16 cellular contexts compared by ENCODE assay signal in genomic region chr1:46653405-46653853, GRCh38. TPM values are rescaled to one million over a fixed set of nuclear protein-coding genes. Genes with fewer than 3 reads are reported as not detected.
A peak's percentile ranks its signal among the peaks of the same experiment; 100 is the strongest.
DNase-seq lines count a peak whose midpoint lies in the region; ATAC-seq and TF ChIP-seq lines count a peak whose summit lies in the region.
"Had no signal": no experiment of that assay in that cellular context is flagged by ENCODE, and none has a peak within 500 bp of the region (broad histone marks: within the 10 kb centered on the region; RNA-seq: fewer than 3 reads in every experiment).

No MANE protein-coding gene starts in this region.

- WGBS in transverse colon (ENCODE audit: low coverage in 1 of 2), 2 donors, result 36 to 48% methylated on average over 2 of the region's 2 CpGs

- ATAC-seq in GM21447 (IDR thresholded peaks at IDR 0.05; ENCODE audit: unreplicated experiment), result no peak
- ATAC-seq in HG02642 (IDR thresholded peaks at IDR 0.05; ENCODE audit: poor library complexity, unreplicated experiment), result no peak
- ATAC-seq in T-cell (replicated peaks in 1 of 4), result no peak
- ATAC-seq: K562; stimulated activated memory B cell treated with anti-CD40 and anti-IgM and Interleukin-4, amounts not matched to agents 10 μg/mL and 1 μg/mL and 100 μg/mL, for 72 hours had no signal

- peaks cover 76% of the 10 kb centered on the region for H3K36me3 Mint-ChIP-seq in activated T-helper 2 cell treated with anti-CD3 and anti-CD28 coated beads, Interferon-gamma antibody, Interleukin-2, Interleukin-4, amounts not matched to agents 10 μg/mL and 5 μg/mL and 100 μg/mL, durations not matched to agents 14 hours and 24 hours and 36 hours (ENCODE audit: low read depth)
- H3K36me3 Mint-ChIP-seq in T-cell, result peaks cover 75% of the 10 kb centered on the region

- H3K27me3 ChIP-seq in left ventricle myocardium inferior (ENCODE audit: low read depth) (no peaks in the 10 kb centered on the region), transverse colon (no peaks in the 10 kb centered on the region)

- H3K36me3 ChIP-seq in left ventricle myocardium inferior (peaks cover 90% of the 10 kb centered on the region), transverse colon (peaks cover 0 to 47% (median 15%) of the 10 kb centered on the region in 4 donors)

- H3K9me3 Mint-ChIP-seq in activated T-helper 2 cell treated with anti-CD3 and anti-CD28 coated beads, Interferon-gamma antibody, Interleukin-2, Interleukin-4, amounts not matched to agents 10 μg/mL and 5 μg/mL and 100 μg/mL, durations not matched to agents 14 hours and 24 hours and 36 hours, result peaks cover 24% of the 10 kb centered on the region
- H3K9me3 Mint-ChIP-seq in T-cell, result peaks cover 2 to 10% (median 5%) of the 10 kb centered on the region in 3 donors

- peaks cover 25% of the 10 kb centered on the region for H3K4me1 Mint-ChIP-seq in activated T-helper 2 cell treated with anti-CD3 and anti-CD28 coated beads, Interferon-gamma antibody, Interleukin-2, Interleukin-4, amounts not matched to agents 10 μg/mL and 5 μg/mL and 100 μg/mL, durations not matched to agents 14 hours and 24 hours and 36 hours (ENCODE audit: low read depth)
- H3K4me1 Mint-ChIP-seq in T-cell, result no peaks in the 10 kb centered on the region
- H3K4me1 Mint-ChIP-seq: stimulated activated memory B cell treated with anti-CD40 and anti-IgM and Interleukin-4, amounts not matched to agents 10 μg/mL and 1 μg/mL and 100 μg/mL, for 72 hours had no signal

- no peak overlapping the region for H3K4me3 ChIP-seq in left ventricle myocardium inferior
- peak overlapping the region in 3 of 4 donors; percentile 16 to 34 (median 18) for H3K4me3 ChIP-seq in transverse colon
- H3K4me3 ChIP-seq: K562 had no signal

- H3K9me3 ChIP-seq in left ventricle myocardium inferior (replicated peaks) (peaks cover 14% of the 10 kb centered on the region), transverse colon (peaks cover 0 to 2% of the 10 kb centered on the region in 2 donors)

- CTCF ChIA-PET in T-cell (lab: Charles Lee), result interaction anchor here in 1 of 2 donors (0.6 kb wide), 1 partner anchor 25 kb away, joined by 4 read pairs; no protein-coding TSS in a partner anchor

- in situ Hi-C loops in transverse colon (cut with MboI; ENCODE audit: low pct_ligation_motif_present in 1 of 4, low pct_unique_long_range_greater_than_20kb in 1 of 4, low sequenced_read_pairs in 3 of 4), result no loop called here

- no peak overlapping the region for H3K4me3 Mint-ChIP-seq in activated T-helper 2 cell treated with anti-CD3 and anti-CD28 coated beads, Interferon-gamma antibody, Interleukin-2, Interleukin-4, amounts not matched to agents 10 μg/mL and 5 μg/mL and 100 μg/mL, durations not matched to agents 14 hours and 24 hours and 36 hours (ENCODE audit: low read depth)
- no peak overlapping the region for H3K4me3 Mint-ChIP-seq in T-cell
- H3K4me3 Mint-ChIP-seq: stimulated activated memory B cell treated with anti-CD40 and anti-IgM and Interleukin-4, amounts not matched to agents 10 μg/mL and 1 μg/mL and 100 μg/mL, for 72 hours had no signal

- POLR2A ChIA-PET in T-cell (lab: Charles Lee), result no interaction called here

- DNase-seq in left ventricle myocardium inferior (no peak), cardiac septum (ENCODE audit: low spot score) (no peak), iris pigment epithelial cell (ENCODE audit: low read depth) (peak; percentile 24), transverse colon (no peak), T-cell (no peak)
- no peak for DNase-seq in activated T-helper 2 cell treated with anti-CD3 and anti-CD28 coated beads, Interferon-gamma antibody, Interleukin-2, Interleukin-4, amounts not matched to agents 10 μg/mL and 5 μg/mL and 100 μg/mL, durations not matched to agents 14 hours and 24 hours and 36 hours (ENCODE audit: low spot score)
- DNase-seq: GDM1; midbrain; SHP77 treated with DMSO at 0.1 percent for 48 hours; stimulated activated CD4-positive, alpha-beta T cell treated with anti-CD3 and anti-CD28 coated beads, Interleukin-2, amount 100 ng/mL, for 24 hours had no signal

- intact Hi-C loops in left ventricle myocardium inferior (cut with micrococcal nuclease) (no loop called here), cardiac septum (cut with DNase I) (no loop called here), transverse colon (cut with DNase I; ENCODE audit: low total_unique reads) (no loop called here)
- intact Hi-C loops in activated T-helper 2 cell treated with anti-CD3 and anti-CD28 coated beads, Interferon-gamma antibody, Interleukin-2, Interleukin-4, amounts not matched to agents 10 μg/mL and 5 μg/mL and 100 μg/mL, durations not matched to agents 14 hours and 24 hours and 36 hours (cut with micrococcal nuclease), result loop anchor here (2.0 to 5.0 kb wide), 3 partner anchors 15 to 73 kb away; partner anchors contain the start of genes ATPAF1 and MOB3C

- TF ChIP-seq CTCF in left ventricle myocardium inferior (IDR thresholded peaks at IDR 0.05; ENCODE audit: borderline replicate concordance) (no peak), transverse colon (IDR thresholded peaks at IDR 0.05) (no peak)

- peak overlapping the region; percentile 70 for H3K27ac Mint-ChIP-seq in activated T-helper 2 cell treated with anti-CD3 and anti-CD28 coated beads, Interferon-gamma antibody, Interleukin-2, Interleukin-4, amounts not matched to agents 10 μg/mL and 5 μg/mL and 100 μg/mL, durations not matched to agents 14 hours and 24 hours and 36 hours
- H3K27ac Mint-ChIP-seq in T-cell, result no peak overlapping the region
- H3K27ac Mint-ChIP-seq: progenitor cell of endocrine pancreas; stimulated activated memory B cell treated with anti-CD40 and anti-IgM and Interleukin-4, amounts not matched to agents 10 μg/mL and 1 μg/mL and 100 μg/mL, for 72 hours had no signal

- H3K27me3 Mint-ChIP-seq in activated T-helper 2 cell treated with anti-CD3 and anti-CD28 coated beads, Interferon-gamma antibody, Interleukin-2, Interleukin-4, amounts not matched to agents 10 μg/mL and 5 μg/mL and 100 μg/mL, durations not matched to agents 14 hours and 24 hours and 36 hours (ENCODE audit: low read depth), result no peaks in the 10 kb centered on the region
- no peaks in the 10 kb centered on the region for H3K27me3 Mint-ChIP-seq in T-cell
- H3K27me3 Mint-ChIP-seq: progenitor cell of endocrine pancreas; stimulated activated memory B cell treated with anti-CD40 and anti-IgM and Interleukin-4, amounts not matched to agents 10 μg/mL and 1 μg/mL and 100 μg/mL, for 72 hours had no signal

- H3K27ac ChIP-seq in left ventricle myocardium inferior (replicated peaks) (peak overlapping the region; percentile 31), transverse colon (peak overlapping the region; percentile 72 to 86 (median 78))
- H3K27ac ChIP-seq: C4-2B had no signal

- H3K4me1 ChIP-seq in left ventricle myocardium inferior (peaks cover 35% of the 10 kb centered on the region), transverse colon (peaks cover 0 to 23% (median 14%) of the 10 kb centered on the region in 4 donors)

- TF ChIP-seq EP300 in transverse colon (IDR thresholded peaks at IDR 0.05; ENCODE audit: low read depth), result no peak

- no peak for TF ChIP-seq POLR2A in transverse colon (IDR thresholded peaks at IDR 0.05)

RNA-seq across cellular contexts. Expression of gene ATPAF1, which starts 14.7 kb away (rescaled TPM):
- total RNA-seq in left ventricle myocardium inferior, result 235 TPM
- total RNA-seq in cardiac septum, result 190 TPM
- total RNA-seq in activated T-helper 2 cell treated with anti-CD3 and anti-CD28 coated beads, Interferon-gamma antibody, Interleukin-2, Interleukin-4, amounts not matched to agents 10 μg/mL and 5 μg/mL and 100 μg/mL, durations not matched to agents 14 hours and 24 hours and 36 hours, result 42.7 TPM in 2 replicates
- 10 to 100 TPM; 20.6 to 91.5 (median 71.4) TPM for total RNA-seq in transverse colon
- 10 to 100 TPM; 22.0 to 31.2 (median 26.0) TPM for total RNA-seq in T-cell

RNA-seq across cellular contexts. Expression of gene TEX38, which starts 18.2 kb away (rescaled TPM):
- 0.22 TPM for total RNA-seq in left ventricle myocardium inferior
- 0.24 TPM for total RNA-seq in cardiac septum
- total RNA-seq in activated T-helper 2 cell treated with anti-CD3 and anti-CD28 coated beads, Interferon-gamma antibody, Interleukin-2, Interleukin-4, amounts not matched to agents 10 μg/mL and 5 μg/mL and 100 μg/mL, durations not matched to agents 14 hours and 24 hours and 36 hours, result not detected in 2 replicates
- total RNA-seq in transverse colon, result not detected
- total RNA-seq in T-cell, result not detected
- total RNA-seq: K562 had no signal

RNA-seq across cellular contexts. Expression of gene MOB3C, which starts 36.8 kb away (rescaled TPM):
- total RNA-seq in left ventricle myocardium inferior, result 12.8 TPM
- 14.9 TPM for total RNA-seq in cardiac septum
- total RNA-seq in activated T-helper 2 cell treated with anti-CD3 and anti-CD28 coated beads, Interferon-gamma antibody, Interleukin-2, Interleukin-4, amounts not matched to agents 10 μg/mL and 5 μg/mL and 100 μg/mL, durations not matched to agents 14 hours and 24 hours and 36 hours, result 16.0 and 17.5 TPM in 2 replicates
- total RNA-seq in transverse colon, result 10 to 100 TPM; 12.9 to 20.6 (median 14.8) TPM
- total RNA-seq in T-cell, result 10 to 100 TPM; 13.2 to 29.6 (median 24.6) TPM

RNA-seq across cellular contexts. Expression of gene MKNK1, which starts 49.4 kb away (rescaled TPM):
- 43.5 TPM for total RNA-seq in left ventricle myocardium inferior
- total RNA-seq in cardiac septum, result 38.2 TPM
- total RNA-seq in activated T-helper 2 cell treated with anti-CD3 and anti-CD28 coated beads, Interferon-gamma antibody, Interleukin-2, Interleukin-4, amounts not matched to agents 10 μg/mL and 5 μg/mL and 100 μg/mL, durations not matched to agents 14 hours and 24 hours and 36 hours, result 45.2 and 48.1 TPM in 2 replicates
- total RNA-seq in transverse colon, result 10 to 100 TPM; 59.5 to 80.5 (median 62.3) TPM
- 10 to 100 TPM; 41.4 to 54.5 (median 52.7) TPM for total RNA-seq in T-cell
